In genomic region chr3:89139901-89140300, GRCh38 we compare ENCODE assay signal across 21 cellular contexts. TPM values are rescaled to one million over a fixed set of nuclear protein-coding genes. Genes with fewer than 3 reads are reported as not detected.
"Had no signal": no experiment of that assay in that cellular context is flagged by ENCODE, and none has a peak within 500 bp of the region (broad histone marks: within the 10 kb centered on the region; RNA-seq: fewer than 3 reads in every experiment).

No MANE protein-coding gene starts in this region.

- H3K4me1 ChIP-seq: colonic mucosa, foreskin keratinocyte, gastroesophageal sphincter, heart right ventricle, left lung, lower lobe of right lung had no signal

- H3K27me3 ChIP-seq: colonic mucosa, esophagus muscularis mucosa, foreskin keratinocyte, gastroesophageal sphincter, heart right ventricle, left lung had no signal

- H3K9me3 ChIP-seq: colonic mucosa, esophagus muscularis mucosa, gastroesophageal sphincter, heart right ventricle, left lung, lower lobe of right lung, mucosa of descending colon had no signal

- FAIRE-seq: endothelial cell of umbilical vein, frontal cortex, islet of Langerhans, keratinocyte had no signal

- H3K36me3 ChIP-seq: colonic mucosa, esophagus muscularis mucosa, gastroesophageal sphincter, heart right ventricle, left lung, lower lobe of right lung had no signal

- H3K27ac ChIP-seq: colonic mucosa, esophagus muscularis mucosa, foreskin keratinocyte, gastroesophageal sphincter, heart right ventricle, left lung, lower lobe of right lung had no signal

- DNase-seq: colonic mucosa; cortex of kidney; effector CD8-positive, alpha-beta T cell; foreskin keratinocyte; heart right ventricle; hippocampal formation; left cardiac atrium; left lung; left ventricle myocardium superior; lower lobe of right lung; mesenchymal stem cell; mucosa of descending colon; naive B cell had no signal

- H3K4me3 ChIP-seq: colonic mucosa, esophagus muscularis mucosa, gastroesophageal sphincter, heart right ventricle, left lung, lower lobe of right lung, mucosa of descending colon had no signal

RNA-seq across cellular contexts. Expression of gene EPHA3, which starts 32.5 kb away (rescaled TPM):
- total RNA-seq: dermis microvascular lymphatic vessel endothelial cell, endothelial cell of umbilical vein, lung microvascular endothelial cell had no signal
- polyA plus RNA-seq: endothelial cell of umbilical vein, foreskin keratinocyte had no signal
